Comparison of ENCODE assay signal across 10 cellular contexts in the genomic region with DNA sequence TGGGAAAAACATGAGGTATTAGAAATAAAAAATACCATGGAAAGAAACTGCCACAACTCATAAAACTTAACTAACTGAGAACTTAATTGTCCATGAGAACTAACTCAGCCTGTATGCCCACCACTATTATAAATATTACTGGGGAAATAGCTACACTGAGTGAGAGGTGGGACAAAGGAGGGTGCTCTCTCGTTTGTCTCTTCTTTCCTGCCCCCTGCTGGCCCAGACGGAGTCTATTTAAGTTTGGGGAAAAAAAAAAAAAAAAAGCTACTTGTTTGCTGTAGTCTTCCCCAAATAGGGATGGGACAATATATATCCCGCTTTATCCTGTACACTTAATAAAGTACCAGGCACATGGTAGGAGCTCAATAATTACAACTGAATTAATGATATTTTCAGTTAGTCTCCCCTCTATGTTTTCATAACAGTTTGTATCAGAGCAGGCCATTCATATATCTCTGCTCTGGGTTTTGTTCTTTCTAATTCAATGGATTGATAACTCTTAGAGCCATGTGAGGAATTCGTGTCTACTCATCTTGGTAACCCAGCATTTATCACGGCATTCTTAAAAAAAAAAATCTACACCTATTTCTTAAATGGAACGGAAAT.
DNase-seq lines count a peak whose midpoint lies in the region; ATAC-seq, FAIRE-seq and TF ChIP-seq lines count a peak whose summit lies in the region.
"Had no signal": no experiment of that assay in that cellular context is flagged by ENCODE, and none has a peak within 500 bp of the region (broad histone marks: within the 10 kb centered on the region; RNA-seq: fewer than 3 reads in every experiment).

No MANE protein-coding gene starts in this region.

- no peaks in the 10 kb centered on the region for H3K79me1 ChIP-seq in mesendoderm (ENCODE audit: low read length)

- no peak for FAIRE-seq in GM19239 (lab: Jason Lieb, UNC)

- no peak overlapping the region for H2AK5ac ChIP-seq in mesendoderm (ENCODE audit: low read length)

- H3K27me3 Mint-ChIP-seq in WTC11 (ENCODE audit: low read depth) = 0 out of 2 replicates have a peak, but pooled peaks cover 4% of the 10 kb centered on the region

- H3K79me2 ChIP-seq in KMS-11 (ENCODE audit: insufficient read depth, low read depth) (no peaks in the 10 kb centered on the region), mesendoderm (ENCODE audit: control insufficient read depth, insufficient read depth, low read length) (no peaks in the 10 kb centered on the region)

- H2AFZ ChIP-seq in KMS-11 (ENCODE audit: low read depth) = no peak overlapping the region

- CTCF ChIA-PET in WTC11 (lab: Charles Lee) = interaction anchor here (0.6 to 2.9 kb wide), 35 partner anchors 8 to 1487 kb away, joined by 3 to 16 read pairs (median 4); no protein-coding TSS in a partner anchor

- H3K36me3 ChIP-seq in KMS-11 (ENCODE audit: insufficient read depth) = no peaks in the 10 kb centered on the region
- no peaks in the 10 kb centered on the region for H3K36me3 ChIP-seq in mesendoderm (ENCODE audit: control insufficient read depth, insufficient read depth, low read length)
- H3K36me3 ChIP-seq in tibial nerve = no peaks in the 10 kb centered on the region

- no CpG with 5 or more reads among the region's 6 CpGs for WGBS in mesendoderm (ENCODE audit: extremely low coverage, insufficient coverage, low lambda C conversion rate)
- 42 to 46% methylated on average over 6 of the region's 6 CpGs for WGBS in tibial nerve, 2 donors

- H3K36me3 Mint-ChIP-seq in WTC11 = peaks cover 22% of the 10 kb centered on the region

- peak; percentile 55; the same call in 1 of the 2 replicates for TF ChIP-seq CTCF in KMS-11 (conservative IDR thresholded peaks at IDR 0.05; ENCODE audit: low read depth, low read length)
- TF ChIP-seq CTCF in WTC11 (IDR thresholded peaks at IDR 0.05) = no peak
- TF ChIP-seq CTCF in tibial nerve (IDR thresholded peaks at IDR 0.05) = no peak

- no peak overlapping the region for H3K4ac ChIP-seq in mesendoderm (ENCODE audit: low read depth, low read length)

- H3K9me3 ChIP-seq in tibial nerve = no peaks in the 10 kb centered on the region

- no peak overlapping the region for H3K4me3 Mint-ChIP-seq in WTC11

- no peak overlapping the region for H3K27ac Mint-ChIP-seq in WTC11

- no peak overlapping the region for H3K4me3 ChIP-seq in KMS-11 (IDR thresholded peaks at IDR 0.05; ENCODE audit: insufficient read depth, low read depth, low read length)
- no peak overlapping the region for H3K4me3 ChIP-seq in mesendoderm (ENCODE audit: low read length)
- H3K4me3 ChIP-seq in tibial nerve = no peak overlapping the region

- POLR2A ChIA-PET in WTC11 (lab: Charles Lee) = interaction anchor here (0.6 kb wide), 1 partner anchor 802 kb away, joined by 4 read pairs; no protein-coding TSS in a partner anchor

- H2BK120ac ChIP-seq in mesendoderm (ENCODE audit: low read depth, low read length) = no peak overlapping the region

- H3K4me2 ChIP-seq in KMS-11 (no peak overlapping the region), mesendoderm (ENCODE audit: low read length) (no peak overlapping the region)

- H3K4me1 Mint-ChIP-seq in WTC11 = peaks cover 27% of the 10 kb centered on the region

- H3K56ac ChIP-seq in mesendoderm (ENCODE audit: low read length) = no peak overlapping the region

- no peaks in the 10 kb centered on the region for H3K4me1 ChIP-seq in KMS-11 (ENCODE audit: low read depth, poor library complexity, severe bottlenecking)
- no peaks in the 10 kb centered on the region for H3K4me1 ChIP-seq in mesendoderm (ENCODE audit: control insufficient read depth, low read depth, low read length)
- H3K4me1 ChIP-seq in tibial nerve = no peaks in the 10 kb centered on the region

- H3K23ac ChIP-seq in mesendoderm (ENCODE audit: low read length) = no peak overlapping the region

- H4K8ac ChIP-seq in mesendoderm (ENCODE audit: low read depth, low read length) = no peak overlapping the region

- H3K9ac ChIP-seq in KMS-11 (no peak overlapping the region), mesendoderm (ENCODE audit: low read length) (no peak overlapping the region)

- peaks cover 27% of the 10 kb centered on the region for H3K9me3 Mint-ChIP-seq in WTC11

- DNase-seq in ELR (ENCODE audit: low read depth) (peak; percentile 45), WTC11 (ENCODE audit: low spot score) (peak; percentile 46), mesendoderm (peak; percentile 58), tibial nerve (ENCODE audit: low spot score in 2 of 2) (no peak), NCI-H1930 (lab: John Stamatoyannopoulos, UW) (no peak), GM19239 (ENCODE audit: insufficient read length, low spot score) (no peak)
- DNase-seq in activated T-cell treated with anti-CD3 and anti-CD28 coated beads, Interleukin-2, amount 50 U/mL, for 48 hours = no peak
- DNase-seq: activated T-cell treated with anti-CD3 and anti-CD28 coated beads, Interleukin-2, amount 50 U/mL, for 1 hour had no signal

- no peak overlapping the region for H4K5ac ChIP-seq in mesendoderm (ENCODE audit: low read length)

- H2BK15ac ChIP-seq in mesendoderm (replicated peaks; ENCODE audit: low read depth) = no peak overlapping the region

- no peak overlapping the region for H3K18ac ChIP-seq in mesendoderm (ENCODE audit: low read length)

- ATAC-seq in WTC11 = peak; percentile 87
- ATAC-seq: sciatic nerve had no signal

- H3K27ac ChIP-seq in KMS-11 = no peak overlapping the region
- no peak overlapping the region for H3K27ac ChIP-seq in mesendoderm (ENCODE audit: low read depth, low read length)
- H3K27ac ChIP-seq in tibial nerve = no peak overlapping the region

- TF ChIP-seq POLR2A in tibial nerve (IDR thresholded peaks at IDR 0.05) = no peak

- no peak overlapping the region for H2BK5ac ChIP-seq in mesendoderm (ENCODE audit: low read length)

- H3K27me3 ChIP-seq in KMS-11 (ENCODE audit: insufficient read depth, low read depth) (no peaks in the 10 kb centered on the region), mesendoderm (ENCODE audit: insufficient read depth, low read length, poor library complexity) (no peaks in the 10 kb centered on the region), tibial nerve (no peaks in the 10 kb centered on the region)

- TF ChIP-seq EP300 in tibial nerve (IDR thresholded peaks at IDR 0.05) = no peak

- H4K20me1 ChIP-seq in KMS-11 (ENCODE audit: insufficient read depth) = no peaks in the 10 kb centered on the region

TF ChIP-seq in WTC11, 78 proteins besides CTCF, POLR2A, EP300 and RAD21 (continues in another document):
- TF ChIP-seq, protein P1, sequence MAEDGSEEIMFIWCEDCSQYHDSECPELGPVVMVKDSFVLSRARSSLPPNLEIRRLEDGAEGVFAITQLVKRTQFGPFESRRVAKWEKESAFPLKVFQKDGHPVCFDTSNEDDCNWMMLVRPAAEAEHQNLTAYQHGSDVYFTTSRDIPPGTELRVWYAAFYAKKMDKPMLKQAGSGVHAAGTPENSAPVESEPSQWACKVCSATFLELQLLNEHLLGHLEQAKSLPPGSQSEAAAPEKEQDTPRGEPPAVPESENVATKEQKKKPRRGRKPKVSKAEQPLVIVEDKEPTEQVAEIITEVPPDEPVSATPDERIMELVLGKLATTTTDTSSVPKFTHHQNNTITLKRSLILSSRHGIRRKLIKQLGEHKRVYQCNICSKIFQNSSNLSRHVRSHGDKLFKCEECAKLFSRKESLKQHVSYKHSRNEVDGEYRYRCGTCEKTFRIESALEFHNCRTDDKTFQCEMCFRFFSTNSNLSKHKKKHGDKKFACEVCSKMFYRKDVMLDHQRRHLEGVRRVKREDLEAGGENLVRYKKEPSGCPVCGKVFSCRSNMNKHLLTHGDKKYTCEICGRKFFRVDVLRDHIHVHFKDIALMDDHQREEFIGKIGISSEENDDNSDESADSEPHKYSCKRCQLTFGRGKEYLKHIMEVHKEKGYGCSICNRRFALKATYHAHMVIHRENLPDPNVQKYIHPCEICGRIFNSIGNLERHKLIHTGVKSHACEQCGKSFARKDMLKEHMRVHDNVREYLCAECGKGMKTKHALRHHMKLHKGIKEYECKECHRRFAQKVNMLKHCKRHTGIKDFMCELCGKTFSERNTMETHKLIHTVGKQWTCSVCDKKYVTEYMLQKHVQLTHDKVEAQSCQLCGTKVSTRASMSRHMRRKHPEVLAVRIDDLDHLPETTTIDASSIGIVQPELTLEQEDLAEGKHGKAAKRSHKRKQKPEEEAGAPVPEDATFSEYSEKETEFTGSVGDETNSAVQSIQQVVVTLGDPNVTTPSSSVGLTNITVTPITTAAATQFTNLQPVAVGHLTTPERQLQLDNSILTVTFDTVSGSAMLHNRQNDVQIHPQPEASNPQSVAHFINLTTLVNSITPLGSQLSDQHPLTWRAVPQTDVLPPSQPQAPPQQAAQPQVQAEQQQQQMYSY (CRISPR knock-in tag; IDR thresholded peaks at IDR 0.05) = no peak
- TF ChIP-seq HMGA2 (CRISPR knock-in tag; IDR thresholded peaks at IDR 0.05) = no peak
- TF ChIP-seq, protein P2, sequence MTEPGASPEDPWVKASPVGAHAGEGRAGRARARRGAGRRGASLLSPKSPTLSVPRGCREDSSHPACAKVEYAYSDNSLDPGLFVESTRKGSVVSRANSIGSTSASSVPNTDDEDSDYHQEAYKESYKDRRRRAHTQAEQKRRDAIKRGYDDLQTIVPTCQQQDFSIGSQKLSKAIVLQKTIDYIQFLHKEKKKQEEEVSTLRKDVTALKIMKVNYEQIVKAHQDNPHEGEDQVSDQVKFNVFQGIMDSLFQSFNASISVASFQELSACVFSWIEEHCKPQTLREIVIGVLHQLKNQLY (CRISPR knock-in tag; IDR thresholded peaks at IDR 0.05) = no peak

Comparison
In these comparisons a context has a peak if more than half of its experiments do, and no peak if none do; other contexts are left out.
1. DNase-seq: peak in ELR (single experiment), WTC11 (single experiment) and mesendoderm (single experiment); none in activated T-cell treated with anti-CD3 and anti-CD28 coated beads, Interleukin-2, amount 50 U/mL, for 48 hours (0 of 2), tibial nerve (0 of 2), NCI-H1930 (0 of 2) and GM19239 (single experiment).